Comparison of ENCODE assay signal across 8 cellular contexts in the genomic region with DNA sequence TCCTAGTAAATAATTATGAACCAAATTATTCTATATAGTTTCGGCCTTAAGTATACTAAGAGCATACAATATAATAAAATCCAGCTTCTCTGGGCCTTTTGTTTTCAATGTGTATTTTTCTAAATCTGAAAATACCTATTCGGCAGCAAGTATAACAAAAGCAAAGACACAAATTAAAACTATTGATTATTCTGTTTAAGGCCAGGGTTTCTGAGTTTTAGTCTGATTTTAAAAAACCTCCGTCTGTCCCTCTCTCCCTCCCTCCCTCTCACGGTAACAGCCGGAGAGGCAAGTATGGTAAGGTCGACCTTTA. TPM values are rescaled to one million over a fixed set of nuclear protein-coding genes. Genes with fewer than 3 reads are reported as not detected.
DNase-seq lines count a peak whose midpoint lies in the region; TF ChIP-seq lines count a peak whose summit lies in the region.

No MANE protein-coding gene starts in this region.

- intact Hi-C loops in esophagus muscularis mucosa (cut with DNase I) = loop anchor here (2.0 to 10.0 kb wide), 2 partner anchors 40 to 260 kb away; a partner anchor contains a TSS

- DNase-seq in SJCRH30 (no peak), esophagus muscularis mucosa (ENCODE audit: extremely low spot score) (no peak), progenitor cell of endocrine pancreas (ENCODE audit: low spot score, unreplicated experiment) (no peak), islet precursor cell (no peak), NCI-H82 treated with DMSO at 0.1 percent for 48 hours (lab: John Stamatoyannopoulos, UW; ENCODE audit: unreplicated experiment) (no peak), dermis blood vessel endothelial cell (no peak), SIG-M5 treated with dmso at 0.1 percent for 504 hours (lab: John Stamatoyannopoulos, UW; ENCODE audit: unreplicated experiment) (no peak)

- peak in 1 of 3 experiments; percentile 5 for TF ChIP-seq CTCF in esophagus muscularis mucosa (IDR thresholded peaks at IDR 0.05)
- TF ChIP-seq CTCF in progenitor cell of endocrine pancreas (IDR thresholded peaks at IDR 0.05; ENCODE audit: unreplicated experiment) = no peak

- H3K27ac ChIP-seq in SJCRH30 = no peak overlapping the region
- H3K27ac ChIP-seq in esophagus muscularis mucosa (replicated peaks in 1 of 4) = peak overlapping the region; percentile 99 to 100 (median 100)

- H3K36me3 ChIP-seq in ES-I3 (ENCODE audit: insufficient read depth, low read length) (peaks cover 11% of the 10 kb centered on the region; the same call in 1 of the 2 replicates), SJCRH30 (peaks cover 15% of the 10 kb centered on the region), esophagus muscularis mucosa (peaks cover 0 to 16% (median 9%) of the 10 kb centered on the region in 4 donors)

- H3K9me3 ChIP-seq in ES-I3 (ENCODE audit: control insufficient read depth, insufficient read depth, low read length) (no peaks in the 10 kb centered on the region), SJCRH30 (replicated peaks) (no peaks in the 10 kb centered on the region), esophagus muscularis mucosa (no peaks in the 10 kb centered on the region)

- TF ChIP-seq EP300 in esophagus muscularis mucosa (IDR thresholded peaks at IDR 0.05) = no peak

- H3K27me3 Mint-ChIP-seq in progenitor cell of endocrine pancreas = no peaks in the 10 kb centered on the region

- H3K27ac Mint-ChIP-seq in progenitor cell of endocrine pancreas = peak overlapping the region; percentile 99

- H3K4me3 Mint-ChIP-seq in progenitor cell of endocrine pancreas (ENCODE audit: low read depth) = peak overlapping the region; percentile 93

- H3K27me3 ChIP-seq in SJCRH30 = no peaks in the 10 kb centered on the region
- no peaks in the 10 kb centered on the region for H3K27me3 ChIP-seq in esophagus muscularis mucosa

- peaks cover 14% of the 10 kb centered on the region for H3K36me3 Mint-ChIP-seq in progenitor cell of endocrine pancreas (ENCODE audit: insufficient read depth)

- H3K4me1 Mint-ChIP-seq in progenitor cell of endocrine pancreas (ENCODE audit: low read depth) = peaks cover 36% of the 10 kb centered on the region

- WGBS in esophagus muscularis mucosa = 9% methylated on average over 6 of the region's 6 CpGs

- TF ChIP-seq POLR2A in esophagus muscularis mucosa (IDR thresholded peaks at IDR 0.05; ENCODE audit: low read depth) = no peak

- no peaks in the 10 kb centered on the region for H3K9me3 Mint-ChIP-seq in progenitor cell of endocrine pancreas (ENCODE audit: low read depth)

- peak overlapping the region; percentile 69 for H3K9ac ChIP-seq in ES-I3 (ENCODE audit: low read depth, low read length)

- 0 out of 2 replicates have a peak, but pooled peaks cover 4% of the 10 kb centered on the region for H3K4me1 ChIP-seq in ES-I3 (ENCODE audit: insufficient read depth, low read length)
- peaks cover 9% of the 10 kb centered on the region; the same call in 1 of the 2 replicates for H3K4me1 ChIP-seq in SJCRH30
- peaks cover 19 to 66% (median 55%) of the 10 kb centered on the region in 4 donors for H3K4me1 ChIP-seq in esophagus muscularis mucosa

- peak overlapping the region; percentile 94 for H3K4me3 ChIP-seq in SJCRH30
- H3K4me3 ChIP-seq in esophagus muscularis mucosa = peak overlapping the region; percentile 82 to 99 (median 98)

RNA-seq across cellular contexts. Expression of a gene that starts 1.5 kb away (rescaled TPM):
- total RNA-seq in SJCRH30 (2014; rRNA removed; shearing (Covaris generic)) = 10.8 and 12.4 TPM in 2 replicates
- total RNA-seq in esophagus muscularis mucosa = 10 to 100 TPM; 26.7 to 34.4 (median 31.0) TPM
- total RNA-seq in progenitor cell of endocrine pancreas = 41.0 and 43.9 TPM in 2 replicates
- total RNA-seq in dermis blood vessel endothelial cell = 2.9 and 4.4 TPM in 2 replicates

RNA-seq across cellular contexts. Expression of a gene that starts 29.3 kb away (rescaled TPM):
- total RNA-seq in SJCRH30 (2014; rRNA removed; shearing (Covaris generic)) = 0.13 TPM in 1 of 2 replicates, not detected in the other
- under 1 TPM; 0.42 to 0.75 (median 0.60) TPM for total RNA-seq in esophagus muscularis mucosa
- total RNA-seq in progenitor cell of endocrine pancreas = not detected in 2 replicates
- total RNA-seq in dermis blood vessel endothelial cell = not detected in 2 replicates
